1 cellular context compared by ENCODE assay signal in genomic region chr16:67185003-67185865, GRCh38.
TF ChIP-seq lines count a peak whose summit lies in the region.

No MANE protein-coding gene starts in this region.

TF ChIP-seq in K562, 482 proteins besides CTCF, POLR2A, EP300 and RAD21 (continued from another document and continues in another):
- TF ChIP-seq, protein P1, sequence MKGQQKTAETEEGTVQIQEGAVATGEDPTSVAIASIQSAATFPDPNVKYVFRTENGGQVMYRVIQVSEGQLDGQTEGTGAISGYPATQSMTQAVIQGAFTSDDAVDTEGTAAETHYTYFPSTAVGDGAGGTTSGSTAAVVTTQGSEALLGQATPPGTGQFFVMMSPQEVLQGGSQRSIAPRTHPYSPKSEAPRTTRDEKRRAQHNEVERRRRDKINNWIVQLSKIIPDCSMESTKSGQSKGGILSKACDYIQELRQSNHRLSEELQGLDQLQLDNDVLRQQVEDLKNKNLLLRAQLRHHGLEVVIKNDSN (CRISPR knock-in tag; IDR thresholded peaks at IDR 0.05), result peak; percentile 38; the same call in 1 of the 2 replicates
- TF ChIP-seq LEF1 (IDR thresholded peaks at IDR 0.05), result no peak
- TF ChIP-seq RAD51 (IDR thresholded peaks at IDR 0.05; ENCODE audit: borderline replicate concordance, low read depth), result no peak
- no peak for TF ChIP-seq MAFG (tag; conservative IDR thresholded peaks at IDR 0.05)
- TF ChIP-seq RERE (CRISPR knock-in tag; IDR thresholded peaks at IDR 0.05; ENCODE audit: borderline replicate concordance), result peak; percentile 86; the same call in 1 of the 2 replicates
- peak; percentile 90; the same call in 1 of the 2 replicates for TF ChIP-seq FOXP1 (CRISPR knock-in tag; IDR thresholded peaks at IDR 0.05)
- peak; percentile 94 for TF ChIP-seq LCOR (CRISPR knock-in tag; IDR thresholded peaks at IDR 0.05)
- no peak for TF ChIP-seq ILF3 (IDR thresholded peaks at IDR 0.05; ENCODE audit: borderline replicate concordance)
- TF ChIP-seq HMG20B (CRISPR knock-in tag; IDR thresholded peaks at IDR 0.05), result no peak
- no peak for TF ChIP-seq MAFF (IDR thresholded peaks at IDR 0.05; ENCODE audit: low read length)
- TF ChIP-seq, protein P2, sequence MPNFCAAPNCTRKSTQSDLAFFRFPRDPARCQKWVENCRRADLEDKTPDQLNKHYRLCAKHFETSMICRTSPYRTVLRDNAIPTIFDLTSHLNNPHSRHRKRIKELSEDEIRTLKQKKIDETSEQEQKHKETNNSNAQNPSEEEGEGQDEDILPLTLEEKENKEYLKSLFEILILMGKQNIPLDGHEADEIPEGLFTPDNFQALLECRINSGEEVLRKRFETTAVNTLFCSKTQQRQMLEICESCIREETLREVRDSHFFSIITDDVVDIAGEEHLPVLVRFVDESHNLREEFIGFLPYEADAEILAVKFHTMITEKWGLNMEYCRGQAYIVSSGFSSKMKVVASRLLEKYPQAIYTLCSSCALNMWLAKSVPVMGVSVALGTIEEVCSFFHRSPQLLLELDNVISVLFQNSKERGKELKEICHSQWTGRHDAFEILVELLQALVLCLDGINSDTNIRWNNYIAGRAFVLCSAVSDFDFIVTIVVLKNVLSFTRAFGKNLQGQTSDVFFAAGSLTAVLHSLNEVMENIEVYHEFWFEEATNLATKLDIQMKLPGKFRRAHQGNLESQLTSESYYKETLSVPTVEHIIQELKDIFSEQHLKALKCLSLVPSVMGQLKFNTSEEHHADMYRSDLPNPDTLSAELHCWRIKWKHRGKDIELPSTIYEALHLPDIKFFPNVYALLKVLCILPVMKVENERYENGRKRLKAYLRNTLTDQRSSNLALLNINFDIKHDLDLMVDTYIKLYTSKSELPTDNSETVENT (CRISPR knock-in tag; IDR thresholded peaks at IDR 0.05), result no peak
- no peak for TF ChIP-seq SIX5 (IDR thresholded peaks at IDR 0.05; ENCODE audit: borderline replicate concordance in 1 of 2, insufficient read depth in 1 of 2, low read depth in 1 of 2, low read length in 2 of 2)
- peak in 1 of 2 experiments; percentile 93; a peak in 2 of 4 replicates for TF ChIP-seq TEAD1 (CRISPR knock-in tag; IDR thresholded peaks at IDR 0.05)
- TF ChIP-seq, protein P3, sequence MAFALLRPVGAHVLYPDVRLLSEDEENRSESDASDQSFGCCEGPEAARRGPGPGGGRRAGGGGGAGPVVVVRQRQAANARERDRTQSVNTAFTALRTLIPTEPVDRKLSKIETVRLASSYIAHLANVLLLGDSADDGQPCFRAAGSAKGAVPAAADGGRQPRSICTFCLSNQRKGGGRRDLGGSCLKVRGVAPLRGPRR (CRISPR knock-in tag; IDR thresholded peaks at IDR 0.05), result no peak
- no peak for TF ChIP-seq ZFP30 (CRISPR knock-in tag; IDR thresholded peaks at IDR 0.05; ENCODE audit: borderline replicate concordance)
- TF ChIP-seq CHD2 (IDR thresholded peaks at IDR 0.05; ENCODE audit: low read depth, low read length), result no peak
- peak; percentile 32 for TF ChIP-seq FIP1L1 (IDR thresholded peaks at IDR 0.05; ENCODE audit: low read depth, low read length, poor library complexity, severe bottlenecking)
- peak; percentile 88; the same call in 1 of the 2 replicates for TF ChIP-seq E2F1 (CRISPR knock-in tag; IDR thresholded peaks at IDR 0.05)
- TF ChIP-seq RUNX1 (IDR thresholded peaks at IDR 0.05; ENCODE audit: low read depth), result no peak
- TF ChIP-seq ZNF146 (CRISPR knock-in tag; IDR thresholded peaks at IDR 0.05; ENCODE audit: unreplicated experiment), result peak; percentile 11
- no peak for TF ChIP-seq POLR3A (IDR thresholded peaks at IDR 0.05; ENCODE audit: borderline replicate concordance, extremely low read depth, insufficient read depth, insufficient read length)
- no peak for TF ChIP-seq TAF1 (IDR thresholded peaks at IDR 0.05; ENCODE audit: control insufficient read depth, extremely low read depth, insufficient read depth, low read length, severe bottlenecking)
- 0 out of 2 replicates have a peak, but pooled peaks have one; percentile 45 for TF ChIP-seq MTA1 (IDR thresholded peaks at IDR 0.05; ENCODE audit: borderline replicate concordance)
- TF ChIP-seq, protein P4, sequence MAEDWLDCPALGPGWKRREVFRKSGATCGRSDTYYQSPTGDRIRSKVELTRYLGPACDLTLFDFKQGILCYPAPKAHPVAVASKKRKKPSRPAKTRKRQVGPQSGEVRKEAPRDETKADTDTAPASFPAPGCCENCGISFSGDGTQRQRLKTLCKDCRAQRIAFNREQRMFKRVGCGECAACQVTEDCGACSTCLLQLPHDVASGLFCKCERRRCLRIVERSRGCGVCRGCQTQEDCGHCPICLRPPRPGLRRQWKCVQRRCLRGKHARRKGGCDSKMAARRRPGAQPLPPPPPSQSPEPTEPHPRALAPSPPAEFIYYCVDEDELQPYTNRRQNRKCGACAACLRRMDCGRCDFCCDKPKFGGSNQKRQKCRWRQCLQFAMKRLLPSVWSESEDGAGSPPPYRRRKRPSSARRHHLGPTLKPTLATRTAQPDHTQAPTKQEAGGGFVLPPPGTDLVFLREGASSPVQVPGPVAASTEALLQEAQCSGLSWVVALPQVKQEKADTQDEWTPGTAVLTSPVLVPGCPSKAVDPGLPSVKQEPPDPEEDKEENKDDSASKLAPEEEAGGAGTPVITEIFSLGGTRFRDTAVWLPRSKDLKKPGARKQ (CRISPR knock-in tag; IDR thresholded peaks at IDR 0.05), result no peak
- TF ChIP-seq HCFC1 (IDR thresholded peaks at IDR 0.05; ENCODE audit: low read depth, low read length), result peak; percentile 55
- no peak for TF ChIP-seq ZNF75A (CRISPR knock-in tag; IDR thresholded peaks at IDR 0.05)
- TF ChIP-seq MTF1 (CRISPR knock-in tag; IDR thresholded peaks at IDR 0.05; ENCODE audit: borderline replicate concordance), result no peak
- TF ChIP-seq ZNF212 (CRISPR knock-in tag; IDR thresholded peaks at IDR 0.05), result no peak
- TF ChIP-seq, protein P5, sequence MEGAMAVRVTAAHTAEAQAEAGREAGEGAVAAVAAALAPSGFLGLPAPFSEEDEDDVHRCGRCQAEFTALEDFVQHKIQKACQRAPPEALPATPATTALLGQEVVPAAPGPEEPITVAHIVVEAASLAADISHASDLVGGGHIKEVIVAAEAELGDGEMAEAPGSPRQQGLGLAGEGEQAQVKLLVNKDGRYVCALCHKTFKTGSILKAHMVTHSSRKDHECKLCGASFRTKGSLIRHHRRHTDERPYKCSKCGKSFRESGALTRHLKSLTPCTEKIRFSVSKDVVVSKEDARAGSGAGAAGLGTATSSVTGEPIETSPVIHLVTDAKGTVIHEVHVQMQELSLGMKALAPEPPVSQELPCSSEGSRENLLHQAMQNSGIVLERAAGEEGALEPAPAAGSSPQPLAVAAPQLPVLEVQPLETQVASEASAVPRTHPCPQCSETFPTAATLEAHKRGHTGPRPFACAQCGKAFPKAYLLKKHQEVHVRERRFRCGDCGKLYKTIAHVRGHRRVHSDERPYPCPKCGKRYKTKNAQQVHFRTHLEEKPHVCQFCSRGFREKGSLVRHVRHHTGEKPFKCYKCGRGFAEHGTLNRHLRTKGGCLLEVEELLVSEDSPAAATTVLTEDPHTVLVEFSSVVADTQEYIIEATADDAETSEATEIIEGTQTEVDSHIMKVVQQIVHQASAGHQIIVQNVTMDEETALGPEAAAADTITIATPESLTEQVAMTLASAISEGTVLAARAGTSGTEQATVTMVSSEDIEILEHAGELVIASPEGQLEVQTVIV (CRISPR knock-in tag; IDR thresholded peaks at IDR 0.05; ENCODE audit: borderline replicate concordance), result no peak
- no peak for TF ChIP-seq NELFE (IDR thresholded peaks at IDR 0.05; ENCODE audit: insufficient read depth, insufficient read length)
- no peak for TF ChIP-seq SAFB2 (IDR thresholded peaks at IDR 0.05; ENCODE audit: borderline replicate concordance, low read depth, low read length, severe bottlenecking)
- TF ChIP-seq, protein P6, sequence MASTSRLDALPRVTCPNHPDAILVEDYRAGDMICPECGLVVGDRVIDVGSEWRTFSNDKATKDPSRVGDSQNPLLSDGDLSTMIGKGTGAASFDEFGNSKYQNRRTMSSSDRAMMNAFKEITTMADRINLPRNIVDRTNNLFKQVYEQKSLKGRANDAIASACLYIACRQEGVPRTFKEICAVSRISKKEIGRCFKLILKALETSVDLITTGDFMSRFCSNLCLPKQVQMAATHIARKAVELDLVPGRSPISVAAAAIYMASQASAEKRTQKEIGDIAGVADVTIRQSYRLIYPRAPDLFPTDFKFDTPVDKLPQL (IDR thresholded peaks at IDR 0.05; ENCODE audit: extremely low read depth, insufficient read length), result no peak
- TF ChIP-seq ZNF274 (IDR thresholded peaks at IDR 0.05; ENCODE audit: borderline replicate concordance, low read depth, low read length), result no peak
- TF ChIP-seq RBFOX2 (IDR thresholded peaks at IDR 0.05; ENCODE audit: low read depth, low read length), result no peak
- TF ChIP-seq IRF2 (CRISPR knock-in tag; IDR thresholded peaks at IDR 0.05), result no peak
- no peak for TF ChIP-seq NFXL1 (CRISPR knock-in tag; IDR thresholded peaks at IDR 0.05)
- TF ChIP-seq NFE2 (IDR thresholded peaks at IDR 0.05; ENCODE audit: low read depth), result no peak
- peak; percentile 53; the same call in 1 of the 2 replicates for TF ChIP-seq TCF3 (CRISPR knock-in tag; IDR thresholded peaks at IDR 0.05)
- TF ChIP-seq TSC22D4 (tag; IDR thresholded peaks at IDR 0.05), result no peak
- no peak for TF ChIP-seq SLC30A9 (CRISPR knock-in tag; IDR thresholded peaks at IDR 0.05)
- TF ChIP-seq POU5F1 (IDR thresholded peaks at IDR 0.05; ENCODE audit: borderline replicate concordance, low read depth, low read length, partially characterized antibody), result no peak
- TF ChIP-seq TAF9B (IDR thresholded peaks at IDR 0.05; ENCODE audit: partially characterized antibody), result no peak
- TF ChIP-seq, protein P7, sequence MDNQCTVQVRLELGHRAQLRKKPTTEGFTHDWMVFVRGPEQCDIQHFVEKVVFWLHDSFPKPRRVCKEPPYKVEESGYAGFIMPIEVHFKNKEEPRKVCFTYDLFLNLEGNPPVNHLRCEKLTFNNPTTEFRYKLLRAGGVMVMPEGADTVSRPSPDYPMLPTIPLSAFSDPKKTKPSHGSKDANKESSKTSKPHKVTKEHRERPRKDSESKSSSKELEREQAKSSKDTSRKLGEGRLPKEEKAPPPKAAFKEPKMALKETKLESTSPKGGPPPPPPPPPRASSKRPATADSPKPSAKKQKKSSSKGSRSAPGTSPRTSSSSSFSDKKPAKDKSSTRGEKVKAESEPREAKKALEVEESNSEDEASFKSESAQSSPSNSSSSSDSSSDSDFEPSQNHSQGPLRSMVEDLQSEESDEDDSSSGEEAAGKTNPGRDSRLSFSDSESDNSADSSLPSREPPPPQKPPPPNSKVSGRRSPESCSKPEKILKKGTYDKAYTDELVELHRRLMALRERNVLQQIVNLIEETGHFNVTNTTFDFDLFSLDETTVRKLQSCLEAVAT (IDR thresholded peaks at IDR 0.05), result 0 out of 4 replicates have a peak, but pooled peaks of 1 of the 2 experiments have one; percentile 56
